ENCODE assay signal across 10 cellular contexts in the genomic region with DNA sequence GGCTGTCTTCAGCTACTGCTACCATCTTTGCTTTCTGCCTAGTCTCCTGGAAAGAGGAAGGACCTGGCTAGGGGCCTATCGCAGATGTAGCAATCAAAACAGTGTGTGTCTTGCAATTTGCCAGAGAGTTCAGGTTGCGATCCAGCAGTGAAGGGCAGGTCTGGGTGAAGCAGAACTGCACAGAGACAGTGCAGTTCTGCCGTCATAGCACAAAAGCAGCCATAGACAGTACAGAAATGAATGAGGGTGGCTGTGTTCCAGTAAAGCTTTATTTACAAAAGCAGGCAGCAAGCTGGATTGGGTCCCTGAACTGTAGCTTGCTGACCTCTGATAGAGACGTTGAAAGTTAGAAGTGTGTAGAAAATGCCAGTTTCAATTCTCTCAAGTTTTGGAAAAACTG.
A peak's percentile ranks its signal among the peaks of the same experiment; 100 is the strongest.
DNase-seq lines count a peak whose midpoint lies in the region; ATAC-seq and TF ChIP-seq lines count a peak whose summit lies in the region.
"Had no signal": no experiment of that assay in that cellular context is flagged by ENCODE, and none has a peak within 500 bp of the region (broad histone marks: within the 10 kb centered on the region; RNA-seq: fewer than 3 reads in every experiment).

No MANE protein-coding gene starts in this region.

- 17% methylated on average over 2 of the region's 4 CpGs; no CpG with 5 or more reads in 1 of the 2 experiments for WGBS in IMR-90 (ENCODE audit: extremely low coverage in 2 of 2, insufficient read length in 1 of 2), 2 experiments
- WGBS in adrenal gland, 4 donors = 52 to 61% (median 53%) methylated on average over 4 of the region's 4 CpGs

- H3K36me3 ChIP-seq in IMR-90 (ENCODE audit: control insufficient read depth, insufficient read depth, low read length) = peaks cover 5% of the 10 kb centered on the region
- no peaks in the 10 kb centered on the region for H3K36me3 ChIP-seq in adrenal gland (replicated peaks in 1 of 2)
- no peaks in the 10 kb centered on the region for H3K36me3 ChIP-seq in left ventricle myocardium inferior

- TF ChIP-seq RAD21 in IMR-90 (IDR thresholded peaks at IDR 0.05; ENCODE audit: low read length) = no peak

- ATAC-seq in IMR-90 (ENCODE audit: low read depth) (peak; percentile 12), sciatic nerve (peak; percentile 61), GM21825 (IDR thresholded peaks at IDR 0.05; ENCODE audit: unreplicated experiment) (no peak)
- ATAC-seq: stimulated activated naive CD8-positive, alpha-beta T cell treated with anti-CD3 and anti-CD28 coated beads, Interleukin-15, Interleukin-2, amounts not matched to agents 100 U/mL and 50 U/mL, for 24 hours had no signal

- in situ Hi-C loops in IMR-90 (cut with MboI; ENCODE audit: low sequenced_read_pairs) = loop anchor here (10.0 kb wide), 1 partner anchor 189 kb away; a partner anchor contains a TSS

- H2AFZ ChIP-seq in IMR-90 (replicated peaks; ENCODE audit: low read length, poor library complexity) = peak overlapping the region; percentile 27

- H3K27ac ChIP-seq in IMR-90 (ENCODE audit: insufficient read depth, low read length) = peak overlapping the region; percentile 85
- H3K27ac ChIP-seq in adrenal gland = peak overlapping the region in 2 of 5 donors; percentile 55 to 83
- H3K27ac ChIP-seq in left ventricle myocardium inferior (replicated peaks) = peak overlapping the region; percentile 86

- H3K9me3 ChIP-seq in IMR-90 (ENCODE audit: control insufficient read depth, insufficient read depth, low read length) = no peaks in the 10 kb centered on the region
- H3K9me3 ChIP-seq in adrenal gland (replicated peaks in 1 of 3) = no peaks in the 10 kb centered on the region
- H3K9me3 ChIP-seq in left ventricle myocardium inferior (replicated peaks) = no peaks in the 10 kb centered on the region

- H3K27me3 ChIP-seq in IMR-90 (ENCODE audit: control insufficient read depth, insufficient read depth, low read length) (no peaks in the 10 kb centered on the region), adrenal gland (no peaks in the 10 kb centered on the region), left ventricle myocardium inferior (ENCODE audit: low read depth) (no peaks in the 10 kb centered on the region)

- POLR2A ChIA-PET in IMR-90 (lab: Charles Lee; ENCODE audit: unreplicated experiment) = interaction anchor here (0.5 kb wide), 1 partner anchor 155 kb away, joined by 3 read pairs; no protein-coding TSS in a partner anchor

- H3K4me2 ChIP-seq in IMR-90 (ENCODE audit: low read depth, low read length) = peak overlapping the region; percentile 44

- peak overlapping the region; percentile 82 for H3K56ac ChIP-seq in IMR-90 (ENCODE audit: extremely low read depth, insufficient read depth, low read length)

- H3K18ac ChIP-seq in IMR-90 (ENCODE audit: low read depth, low read length) = peak overlapping the region; percentile 39

- peak overlapping the region; percentile 75 for H3K23ac ChIP-seq in IMR-90 (ENCODE audit: low read depth, low read length)

- TF ChIP-seq CTCF in IMR-90 (conservative IDR thresholded peaks at IDR 0.05; ENCODE audit: low read depth, low read length) (no peak), adrenal gland (IDR thresholded peaks at IDR 0.05) (no peak), left ventricle myocardium inferior (IDR thresholded peaks at IDR 0.05; ENCODE audit: borderline replicate concordance) (no peak), GM10266 (IDR thresholded peaks at IDR 0.05; ENCODE audit: control insufficient read depth, insufficient read depth, low read depth, missing control alignments) (no peak)

- H3K14ac ChIP-seq in IMR-90 (replicated peaks; ENCODE audit: low read depth, low read length) = peak overlapping the region; percentile 47

- no peak for TF ChIP-seq POLR2A in IMR-90 (IDR thresholded peaks at IDR 0.05; ENCODE audit: low read depth, low read length)
- no peak for TF ChIP-seq POLR2A in adrenal gland (IDR thresholded peaks at IDR 0.05)

- no peak overlapping the region for H2AK9ac ChIP-seq in IMR-90 (replicated peaks; ENCODE audit: low read depth, low read length, poor library complexity)

- H3K4me1 ChIP-seq in IMR-90 (ENCODE audit: control insufficient read depth, insufficient read depth, low read length) (peaks cover 20% of the 10 kb centered on the region), adrenal gland (replicated peaks in 1 of 2) (peaks cover 0 to 4% of the 10 kb centered on the region in 2 donors), left ventricle myocardium inferior (peaks cover 75% of the 10 kb centered on the region)

- H4K5ac ChIP-seq in IMR-90 (ENCODE audit: low read depth, low read length) = peak overlapping the region; percentile 24

- dilution Hi-C loops in IMR-90 (cut with HindIII; ENCODE audit: low sequenced_read_pairs, unreplicated experiment) = no loop called here

- DNase-seq in IMR-90 = peak; percentile 75
- DNase-seq in adrenal gland = peak in 6 of 7 donors; percentile 19 to 73 (median 33)
- peak; percentile 30 for DNase-seq in left ventricle myocardium inferior
- DNase-seq in sciatic nerve (ENCODE audit: low spot score) = no peak
- DNase-seq in inferior parietal cortex (ENCODE audit: extremely low spot score) = no peak
- no peak for DNase-seq in GM10266 (ENCODE audit: extremely low spot score)
- DNase-seq in putamen (ENCODE audit: low spot score) = no peak
- DNase-seq: stimulated activated naive CD8-positive, alpha-beta T cell treated with anti-CD3 and anti-CD28 coated beads, Interleukin-15, Interleukin-2, amounts not matched to agents 100 U/mL and 50 U/mL, for 24 hours; T-helper 1 cell had no signal

- H2AK5ac ChIP-seq in IMR-90 (ENCODE audit: low read depth, low read length) = peak overlapping the region; percentile 45

- peaks cover 4% of the 10 kb centered on the region; the same call in 1 of the 2 replicates for H4K20me1 ChIP-seq in IMR-90 (ENCODE audit: insufficient read depth, low read length)

- H3K4me3 ChIP-seq in IMR-90 (ENCODE audit: insufficient read depth, low read depth, low read length) = peak overlapping the region; percentile 5; the same call in 1 of the 2 replicates
- H3K4me3 ChIP-seq in adrenal gland = no peak overlapping the region
- H3K4me3 ChIP-seq in left ventricle myocardium inferior = peak overlapping the region; percentile 57

- CTCF ChIA-PET in IMR-90 (lab: Yijun Ruan, JAX) = interaction anchor here (1.0 to 1.5 kb wide), 3 partner anchors 22 to 100 kb away, joined by 3 to 5 read pairs (median 3); no protein-coding TSS in a partner anchor

- H4K91ac ChIP-seq in IMR-90 (ENCODE audit: insufficient read depth, low read depth, low read length) = peak overlapping the region; percentile 80

- H3K79me1 ChIP-seq in IMR-90 (ENCODE audit: low read depth in 1 of 2, low read length in 2 of 2) = peaks cover 20 to 51% of the 10 kb centered on the region in 2 experiments

- peak overlapping the region; percentile 49 for H3K9ac ChIP-seq in IMR-90 (ENCODE audit: low read depth, low read length)

- H2BK120ac ChIP-seq in IMR-90 (ENCODE audit: low read depth, low read length) = peak overlapping the region; percentile 92

- peaks cover 16% of the 10 kb centered on the region for H3K9me1 ChIP-seq in IMR-90 (ENCODE audit: insufficient read depth, low read length)

- intact Hi-C loops in IMR-90 (cut with micrococcal nuclease) (loop anchor here (5.0 to 10.0 kb wide), 3 partner anchors 111 to 451 kb away; no protein-coding TSS in a partner anchor), adrenal gland (cut with DNase I) (no loop called here), left ventricle myocardium inferior (cut with micrococcal nuclease) (no loop called here), sciatic nerve (cut with DNase I) (no loop called here)

- H2BK20ac ChIP-seq in IMR-90 (ENCODE audit: low read depth, low read length) = peak overlapping the region; percentile 93

- peak overlapping the region; percentile 88 for H2BK5ac ChIP-seq in IMR-90 (ENCODE audit: low read depth, low read length, poor library complexity, severe bottlenecking)

- TSS peak; percentile 92 for BruUV-seq in IMR-90 (replicated peaks; lab: Mats Ljungman, UMichigan)

- H4K8ac ChIP-seq in IMR-90 (ENCODE audit: low read depth in 2 of 2, low read length in 2 of 2) = peak overlapping the region; percentile 72 to 78

- peak overlapping the region; percentile 86 for H3K4ac ChIP-seq in IMR-90 (ENCODE audit: low read depth, low read length)

- H2BK15ac ChIP-seq in IMR-90 (ENCODE audit: low read depth, low read length) = peak overlapping the region; percentile 82; the same call in 2 of the 3 replicates

TF ChIP-seq in IMR-90, 13 proteins besides CTCF, POLR2A, EP300 and RAD21:
- TF ChIP-seq CEBPB (IDR thresholded peaks at IDR 0.05; ENCODE audit: low read depth, low read length) (peak; percentile 79), FOS (IDR thresholded peaks at IDR 0.05; ENCODE audit: low read depth, low read length) (0 out of 2 replicates have a peak, but pooled peaks have one; percentile 2), CHD1 (IDR thresholded peaks at IDR 0.05; ENCODE audit: low read depth, low read length) (no peak)

Comparison
In these comparisons a context has a peak if more than half of its experiments do, and no peak if none do; other contexts are left out.
1. DNase-seq: peak in IMR-90 (single experiment), adrenal gland (6 of 7) and left ventricle myocardium inferior (single experiment); none in sciatic nerve (single experiment), inferior parietal cortex (single experiment), GM10266 (single experiment) and putamen (single experiment).
2. H3K4me3 ChIP-seq: peak in IMR-90 (single experiment) and left ventricle myocardium inferior (single experiment); none in adrenal gland (0 of 4).